ENCODE assay signal across 11 cellular contexts in the genomic region with DNA sequence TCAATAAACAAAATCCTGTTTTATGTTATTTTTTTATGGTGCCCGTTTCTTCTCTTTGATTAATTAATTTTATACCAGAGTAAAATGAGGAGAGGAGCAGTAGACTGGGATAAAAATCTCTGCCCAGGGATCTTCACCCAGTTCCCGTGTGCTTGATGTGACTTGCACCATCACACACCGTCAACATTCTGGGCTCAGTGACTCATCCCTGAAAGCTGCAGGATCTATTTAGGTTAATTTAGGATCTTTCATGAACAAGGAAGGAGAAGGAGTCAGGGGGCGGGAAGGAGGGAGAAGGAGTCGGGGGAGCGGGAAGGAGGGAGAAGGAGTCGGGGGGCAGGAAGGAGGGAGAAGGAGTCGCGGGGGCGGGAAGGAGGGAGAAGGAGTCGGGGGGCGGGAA.
DNase-seq lines count a peak whose midpoint lies in the region; ATAC-seq and TF ChIP-seq lines count a peak whose summit lies in the region.
"Had no signal": no experiment of that assay in that cellular context is flagged by ENCODE, and none has a peak within 500 bp of the region (broad histone marks: within the 10 kb centered on the region; RNA-seq: fewer than 3 reads in every experiment).

No MANE protein-coding gene starts in this region.

- no peak for TF ChIP-seq POLR2A in gastroesophageal sphincter (IDR thresholded peaks at IDR 0.05)

- ATAC-seq in WTC11: peak; percentile 69
- ATAC-seq in gastroesophageal sphincter: no peak
- ATAC-seq: T-helper 17 cell had no signal

- 49% methylated on average over 3 of the region's 12 CpGs for WGBS in hepatocyte (ENCODE audit: low lambda C conversion rate, missing lambda C conversion rate)
- WGBS in gastroesophageal sphincter (ENCODE audit: low coverage in 1 of 2), 2 donors: 79 to 86% methylated on average over 2 to 3 of the region's 12 CpGs

- H3K36me3 ChIP-seq in hepatocyte (replicated peaks; ENCODE audit: insufficient read depth, low read depth) (no peaks in the 10 kb centered on the region), gastroesophageal sphincter (peaks cover 0 to 2% of the 10 kb centered on the region in 2 donors)

- POLR2A ChIA-PET in WTC11 (lab: Charles Lee): no interaction called here

- H3K4me3 ChIP-seq in hepatocyte (no peak overlapping the region), gastroesophageal sphincter (no peak overlapping the region)

- H3K27ac ChIP-seq in hepatocyte: no peak overlapping the region
- H3K27ac ChIP-seq in gastroesophageal sphincter: no peak overlapping the region
- H3K27ac ChIP-seq: KMS-11 had no signal

- no peak for TF ChIP-seq EP300 in gastroesophageal sphincter (IDR thresholded peaks at IDR 0.05)

- peak; percentile 41 for DNase-seq in HCEC 1CT
- no peak for DNase-seq in WTC11 (ENCODE audit: low spot score)
- peak; percentile 8 for DNase-seq in hepatocyte (ENCODE audit: low spot score)
- DNase-seq in renal cortical epithelial cell (ENCODE audit: low read depth): peak; percentile 33
- no peak for DNase-seq in NCI-H1417 (lab: John Stamatoyannopoulos, UW)
- DNase-seq in NCI-H2107 (lab: John Stamatoyannopoulos, UW): no peak
- no peak for DNase-seq in NCI-H345 (lab: John Stamatoyannopoulos, UW)
- DNase-seq: activated CD4-positive, alpha-beta T cell treated with anti-CD3 and anti-CD28 coated beads for 48 hours; T-helper 17 cell had no signal

- H3K9me3 ChIP-seq in hepatocyte (ENCODE audit: low read depth) (no peaks in the 10 kb centered on the region), gastroesophageal sphincter (no peaks in the 10 kb centered on the region)

- H3K27me3 ChIP-seq in hepatocyte (no peaks in the 10 kb centered on the region), gastroesophageal sphincter (no peaks in the 10 kb centered on the region)

- no peaks in the 10 kb centered on the region for H3K9me2 ChIP-seq in hepatocyte (replicated peaks; ENCODE audit: insufficient read depth)

- no peaks in the 10 kb centered on the region for H3K27me3 Mint-ChIP-seq in WTC11 (ENCODE audit: low read depth)
- H3K27me3 Mint-ChIP-seq: T-helper 17 cell had no signal

- H3K4me3 Mint-ChIP-seq in WTC11: peak overlapping the region; percentile 63
- H3K4me3 Mint-ChIP-seq: T-helper 17 cell had no signal

- peak overlapping the region; percentile 93; the same call in 1 of the 2 replicates for H3K27ac Mint-ChIP-seq in WTC11
- H3K27ac Mint-ChIP-seq: T-helper 17 cell had no signal

- H3K4me2 ChIP-seq in hepatocyte: peak overlapping the region; percentile 54
- H3K4me2 ChIP-seq: KMS-11 had no signal

- peaks cover 1% of the 10 kb centered on the region; the same call in 1 of the 2 replicates for H3K36me3 Mint-ChIP-seq in WTC11

- TF ChIP-seq CTCF in WTC11 (IDR thresholded peaks at IDR 0.05): no peak
- no peak for TF ChIP-seq CTCF in hepatocyte (IDR thresholded peaks at IDR 0.05; ENCODE audit: poor library complexity)
- no peak for TF ChIP-seq CTCF in gastroesophageal sphincter (IDR thresholded peaks at IDR 0.05)

- H3K79me2 ChIP-seq in hepatocyte: no peaks in the 10 kb centered on the region

- peaks cover 20% of the 10 kb centered on the region for H3K4me1 Mint-ChIP-seq in WTC11

- H3K9me3 Mint-ChIP-seq in WTC11: peaks cover 3% of the 10 kb centered on the region

- CTCF ChIA-PET in WTC11 (lab: Charles Lee): no interaction called here

- no peaks in the 10 kb centered on the region for H4K20me1 ChIP-seq in hepatocyte (ENCODE audit: insufficient read depth, poor library complexity, severe bottlenecking)

- H2AFZ ChIP-seq in hepatocyte: no peak overlapping the region

- H3K4me1 ChIP-seq in hepatocyte (ENCODE audit: insufficient read depth): no peaks in the 10 kb centered on the region
- no peaks in the 10 kb centered on the region for H3K4me1 ChIP-seq in gastroesophageal sphincter

TF ChIP-seq in WTC11, 78 proteins besides CTCF, POLR2A, EP300 and RAD21 (continues in another document):
- TF ChIP-seq NR1H2 (CRISPR knock-in tag; IDR thresholded peaks at IDR 0.05) (no peak), JUN (CRISPR knock-in tag; IDR thresholded peaks at IDR 0.05) (no peak), ESRRA (CRISPR knock-in tag; IDR thresholded peaks at IDR 0.05; ENCODE audit: borderline replicate concordance) (no peak), KAT7 (CRISPR knock-in tag; IDR thresholded peaks at IDR 0.05; ENCODE audit: borderline replicate concordance) (no peak), TEAD4 (CRISPR knock-in tag; IDR thresholded peaks at IDR 0.05) (no peak), GRHL2 (CRISPR knock-in tag; IDR thresholded peaks at IDR 0.05; ENCODE audit: insufficient replicate concordance, severe bottlenecking) (no peak), ZNF317 (CRISPR knock-in tag; IDR thresholded peaks at IDR 0.05; ENCODE audit: borderline replicate concordance, low read depth) (no peak), SP1 (CRISPR knock-in tag; conservative IDR thresholded peaks at IDR 0.05) (no peak)
- TF ChIP-seq, protein P1, sequence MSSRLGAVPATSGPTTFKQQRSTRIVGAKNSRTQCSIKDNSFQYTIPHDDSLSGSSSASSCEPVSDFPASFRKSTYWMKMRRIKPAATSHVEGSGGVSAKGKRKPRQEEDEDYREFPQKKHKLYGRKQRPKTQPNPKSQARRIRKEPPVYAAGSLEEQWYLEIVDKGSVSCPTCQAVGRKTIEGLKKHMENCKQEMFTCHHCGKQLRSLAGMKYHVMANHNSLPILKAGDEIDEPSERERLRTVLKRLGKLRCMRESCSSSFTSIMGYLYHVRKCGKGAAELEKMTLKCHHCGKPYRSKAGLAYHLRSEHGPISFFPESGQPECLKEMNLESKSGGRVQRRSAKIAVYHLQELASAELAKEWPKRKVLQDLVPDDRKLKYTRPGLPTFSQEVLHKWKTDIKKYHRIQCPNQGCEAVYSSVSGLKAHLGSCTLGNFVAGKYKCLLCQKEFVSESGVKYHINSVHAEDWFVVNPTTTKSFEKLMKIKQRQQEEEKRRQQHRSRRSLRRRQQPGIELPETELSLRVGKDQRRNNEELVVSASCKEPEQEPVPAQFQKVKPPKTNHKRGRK (CRISPR knock-in tag; IDR thresholded peaks at IDR 0.05; ENCODE audit: borderline replicate concordance): no peak
- TF ChIP-seq, protein P2, sequence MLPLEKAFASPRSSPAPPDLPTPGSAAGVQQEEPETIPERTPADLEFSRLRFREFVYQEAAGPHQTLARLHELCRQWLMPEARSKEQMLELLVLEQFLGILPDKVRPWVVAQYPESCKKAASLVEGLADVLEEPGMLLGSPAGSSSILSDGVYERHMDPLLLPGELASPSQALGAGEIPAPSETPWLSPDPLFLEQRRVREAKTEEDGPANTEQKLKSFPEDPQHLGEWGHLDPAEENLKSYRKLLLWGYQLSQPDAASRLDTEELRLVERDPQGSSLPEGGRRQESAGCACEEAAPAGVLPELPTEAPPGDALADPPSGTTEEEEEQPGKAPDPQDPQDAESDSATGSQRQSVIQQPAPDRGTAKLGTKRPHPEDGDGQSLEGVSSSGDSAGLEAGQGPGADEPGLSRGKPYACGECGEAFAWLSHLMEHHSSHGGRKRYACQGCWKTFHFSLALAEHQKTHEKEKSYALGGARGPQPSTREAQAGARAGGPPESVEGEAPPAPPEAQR (CRISPR knock-in tag; IDR thresholded peaks at IDR 0.05): no peak
- TF ChIP-seq, protein P3, sequence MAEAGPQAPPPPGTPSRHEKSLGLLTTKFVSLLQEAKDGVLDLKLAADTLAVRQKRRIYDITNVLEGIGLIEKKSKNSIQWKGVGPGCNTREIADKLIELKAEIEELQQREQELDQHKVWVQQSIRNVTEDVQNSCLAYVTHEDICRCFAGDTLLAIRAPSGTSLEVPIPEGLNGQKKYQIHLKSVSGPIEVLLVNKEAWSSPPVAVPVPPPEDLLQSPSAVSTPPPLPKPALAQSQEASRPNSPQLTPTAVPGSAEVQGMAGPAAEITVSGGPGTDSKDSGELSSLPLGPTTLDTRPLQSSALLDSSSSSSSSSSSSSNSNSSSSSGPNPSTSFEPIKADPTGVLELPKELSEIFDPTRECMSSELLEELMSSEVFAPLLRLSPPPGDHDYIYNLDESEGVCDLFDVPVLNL (CRISPR knock-in tag; IDR thresholded peaks at IDR 0.05; ENCODE audit: borderline replicate concordance, low read depth): no peak
- TF ChIP-seq, protein P4, sequence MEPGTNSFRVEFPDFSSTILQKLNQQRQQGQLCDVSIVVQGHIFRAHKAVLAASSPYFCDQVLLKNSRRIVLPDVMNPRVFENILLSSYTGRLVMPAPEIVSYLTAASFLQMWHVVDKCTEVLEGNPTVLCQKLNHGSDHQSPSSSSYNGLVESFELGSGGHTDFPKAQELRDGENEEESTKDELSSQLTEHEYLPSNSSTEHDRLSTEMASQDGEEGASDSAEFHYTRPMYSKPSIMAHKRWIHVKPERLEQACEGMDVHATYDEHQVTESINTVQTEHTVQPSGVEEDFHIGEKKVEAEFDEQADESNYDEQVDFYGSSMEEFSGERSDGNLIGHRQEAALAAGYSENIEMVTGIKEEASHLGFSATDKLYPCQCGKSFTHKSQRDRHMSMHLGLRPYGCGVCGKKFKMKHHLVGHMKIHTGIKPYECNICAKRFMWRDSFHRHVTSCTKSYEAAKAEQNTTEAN (CRISPR knock-in tag; IDR thresholded peaks at IDR 0.05): no peak
- TF ChIP-seq, protein P5, sequence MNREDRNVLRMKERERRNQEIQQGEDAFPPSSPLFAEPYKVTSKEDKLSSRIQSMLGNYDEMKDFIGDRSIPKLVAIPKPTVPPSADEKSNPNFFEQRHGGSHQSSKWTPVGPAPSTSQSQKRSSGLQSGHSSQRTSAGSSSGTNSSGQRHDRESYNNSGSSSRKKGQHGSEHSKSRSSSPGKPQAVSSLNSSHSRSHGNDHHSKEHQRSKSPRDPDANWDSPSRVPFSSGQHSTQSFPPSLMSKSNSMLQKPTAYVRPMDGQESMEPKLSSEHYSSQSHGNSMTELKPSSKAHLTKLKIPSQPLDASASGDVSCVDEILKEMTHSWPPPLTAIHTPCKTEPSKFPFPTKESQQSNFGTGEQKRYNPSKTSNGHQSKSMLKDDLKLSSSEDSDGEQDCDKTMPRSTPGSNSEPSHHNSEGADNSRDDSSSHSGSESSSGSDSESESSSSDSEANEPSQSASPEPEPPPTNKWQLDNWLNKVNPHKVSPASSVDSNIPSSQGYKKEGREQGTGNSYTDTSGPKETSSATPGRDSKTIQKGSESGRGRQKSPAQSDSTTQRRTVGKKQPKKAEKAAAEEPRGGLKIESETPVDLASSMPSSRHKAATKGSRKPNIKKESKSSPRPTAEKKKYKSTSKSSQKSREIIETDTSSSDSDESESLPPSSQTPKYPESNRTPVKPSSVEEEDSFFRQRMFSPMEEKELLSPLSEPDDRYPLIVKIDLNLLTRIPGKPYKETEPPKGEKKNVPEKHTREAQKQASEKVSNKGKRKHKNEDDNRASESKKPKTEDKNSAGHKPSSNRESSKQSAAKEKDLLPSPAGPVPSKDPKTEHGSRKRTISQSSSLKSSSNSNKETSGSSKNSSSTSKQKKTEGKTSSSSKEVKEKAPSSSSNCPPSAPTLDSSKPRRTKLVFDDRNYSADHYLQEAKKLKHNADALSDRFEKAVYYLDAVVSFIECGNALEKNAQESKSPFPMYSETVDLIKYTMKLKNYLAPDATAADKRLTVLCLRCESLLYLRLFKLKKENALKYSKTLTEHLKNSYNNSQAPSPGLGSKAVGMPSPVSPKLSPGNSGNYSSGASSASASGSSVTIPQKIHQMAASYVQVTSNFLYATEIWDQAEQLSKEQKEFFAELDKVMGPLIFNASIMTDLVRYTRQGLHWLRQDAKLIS (CRISPR knock-in tag; IDR thresholded peaks at IDR 0.05; ENCODE audit: borderline replicate concordance): no peak

Comparison
In these comparisons a context has a peak if more than half of its experiments do, and no peak if none do; other contexts are left out.
1. DNase-seq: peak in HCEC 1CT (single experiment), hepatocyte (single experiment) and renal cortical epithelial cell (single experiment); none in WTC11 (single experiment), NCI-H1417 (0 of 3), NCI-H2107 (single experiment) and NCI-H345 (single experiment).